ENCODE assay signal across 1 cellular context in the genomic region with DNA sequence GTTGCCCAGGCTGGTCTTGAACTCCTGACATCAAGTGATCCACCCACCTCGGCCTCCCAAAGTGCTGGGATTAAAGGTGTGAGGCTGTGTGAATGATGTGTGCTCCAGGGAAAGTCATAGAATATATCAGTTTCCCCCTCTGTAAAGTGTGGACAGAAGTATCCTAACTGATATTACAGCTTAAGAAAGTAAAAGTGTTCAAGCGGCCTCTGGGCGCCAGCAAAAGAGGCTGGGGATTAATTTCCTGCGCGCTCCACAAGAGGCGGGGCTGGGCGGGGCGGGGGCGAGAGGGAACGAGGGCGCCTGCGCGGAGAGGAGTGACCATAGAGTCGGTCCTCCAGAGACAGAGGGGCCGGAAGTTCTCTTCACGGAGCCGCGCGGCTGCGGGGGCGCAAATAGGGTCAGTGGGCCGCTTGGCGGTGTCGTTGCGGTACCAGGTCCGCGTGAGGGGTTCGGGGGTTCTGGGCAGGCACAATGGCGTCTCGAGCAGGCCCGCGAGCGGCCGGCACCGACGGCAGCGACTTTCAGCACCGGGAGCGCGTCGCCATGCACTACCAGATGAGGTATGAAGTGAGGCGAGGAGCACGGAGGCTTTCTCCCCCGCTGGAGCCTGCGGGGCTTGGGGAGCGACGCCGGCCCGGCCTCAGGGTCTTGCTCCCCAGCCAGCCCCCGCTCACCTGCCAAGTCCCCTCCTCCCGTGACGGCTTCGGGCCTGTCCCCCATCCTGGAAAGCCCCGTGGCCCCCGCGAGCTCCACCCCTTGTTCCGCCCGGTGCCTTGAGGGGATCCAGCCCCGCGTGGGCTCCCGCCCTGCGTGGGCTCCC.
TF ChIP-seq lines count a peak whose summit lies in the region.

A gene (plus strand): TSS at position 362 of the 823 bp plus-strand sequence. CDS start 113 bp downstream, at position 475.

TF ChIP-seq in K562, 482 proteins besides CTCF, POLR2A, EP300 and RAD21 (continued from another document and continues in another):
- TF ChIP-seq, protein P1, sequence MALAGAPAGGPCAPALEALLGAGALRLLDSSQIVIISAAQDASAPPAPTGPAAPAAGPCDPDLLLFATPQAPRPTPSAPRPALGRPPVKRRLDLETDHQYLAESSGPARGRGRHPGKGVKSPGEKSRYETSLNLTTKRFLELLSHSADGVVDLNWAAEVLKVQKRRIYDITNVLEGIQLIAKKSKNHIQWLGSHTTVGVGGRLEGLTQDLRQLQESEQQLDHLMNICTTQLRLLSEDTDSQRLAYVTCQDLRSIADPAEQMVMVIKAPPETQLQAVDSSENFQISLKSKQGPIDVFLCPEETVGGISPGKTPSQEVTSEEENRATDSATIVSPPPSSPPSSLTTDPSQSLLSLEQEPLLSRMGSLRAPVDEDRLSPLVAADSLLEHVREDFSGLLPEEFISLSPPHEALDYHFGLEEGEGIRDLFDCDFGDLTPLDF (CRISPR knock-in tag; IDR thresholded peaks at IDR 0.05) = peak; percentile 88
- TF ChIP-seq ZNF282 (CRISPR knock-in tag; IDR thresholded peaks at IDR 0.05) = no peak
- no peak for TF ChIP-seq ZNF121 (CRISPR knock-in tag; conservative IDR thresholded peaks at IDR 0.05)
- TF ChIP-seq EP400 (IDR thresholded peaks at IDR 0.05) = peak; percentile 98
- no peak; the same call in 1 of the 2 replicates for TF ChIP-seq NR2C1 (IDR thresholded peaks at IDR 0.05)
- TF ChIP-seq NR2C1 (tag; IDR thresholded peaks at IDR 0.05) = peak; percentile 70
- TF ChIP-seq, protein P2, sequence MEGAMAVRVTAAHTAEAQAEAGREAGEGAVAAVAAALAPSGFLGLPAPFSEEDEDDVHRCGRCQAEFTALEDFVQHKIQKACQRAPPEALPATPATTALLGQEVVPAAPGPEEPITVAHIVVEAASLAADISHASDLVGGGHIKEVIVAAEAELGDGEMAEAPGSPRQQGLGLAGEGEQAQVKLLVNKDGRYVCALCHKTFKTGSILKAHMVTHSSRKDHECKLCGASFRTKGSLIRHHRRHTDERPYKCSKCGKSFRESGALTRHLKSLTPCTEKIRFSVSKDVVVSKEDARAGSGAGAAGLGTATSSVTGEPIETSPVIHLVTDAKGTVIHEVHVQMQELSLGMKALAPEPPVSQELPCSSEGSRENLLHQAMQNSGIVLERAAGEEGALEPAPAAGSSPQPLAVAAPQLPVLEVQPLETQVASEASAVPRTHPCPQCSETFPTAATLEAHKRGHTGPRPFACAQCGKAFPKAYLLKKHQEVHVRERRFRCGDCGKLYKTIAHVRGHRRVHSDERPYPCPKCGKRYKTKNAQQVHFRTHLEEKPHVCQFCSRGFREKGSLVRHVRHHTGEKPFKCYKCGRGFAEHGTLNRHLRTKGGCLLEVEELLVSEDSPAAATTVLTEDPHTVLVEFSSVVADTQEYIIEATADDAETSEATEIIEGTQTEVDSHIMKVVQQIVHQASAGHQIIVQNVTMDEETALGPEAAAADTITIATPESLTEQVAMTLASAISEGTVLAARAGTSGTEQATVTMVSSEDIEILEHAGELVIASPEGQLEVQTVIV (CRISPR knock-in tag; IDR thresholded peaks at IDR 0.05; ENCODE audit: borderline replicate concordance) = no peak
- TF ChIP-seq ZKSCAN3 (CRISPR knock-in tag; IDR thresholded peaks at IDR 0.05) = no peak
- TF ChIP-seq BCOR (IDR thresholded peaks at IDR 0.05) = peak; percentile 82
- TF ChIP-seq RBM14 (IDR thresholded peaks at IDR 0.05; ENCODE audit: borderline replicate concordance, insufficient read depth, low read depth, low read length) = 0 out of 2 replicates have a peak, but pooled peaks have one; percentile 75
- no peak for TF ChIP-seq PTBP1 (IDR thresholded peaks at IDR 0.05; ENCODE audit: low read depth, low read length)
- TF ChIP-seq RB1 (IDR thresholded peaks at IDR 0.05; ENCODE audit: low read depth) = peak; percentile 88; the same call in 1 of the 2 replicates
- no peak for TF ChIP-seq ESRRB (CRISPR knock-in tag; IDR thresholded peaks at IDR 0.05; ENCODE audit: borderline replicate concordance)
- TF ChIP-seq ZNF212 (CRISPR knock-in tag; IDR thresholded peaks at IDR 0.05) = peak; percentile 73; the same call in 1 of the 2 replicates
- TF ChIP-seq PRPF4 (IDR thresholded peaks at IDR 0.05; ENCODE audit: insufficient read depth, low read depth, low read length, poor library complexity, severe bottlenecking) = peak; percentile 72
- TF ChIP-seq, protein P3, sequence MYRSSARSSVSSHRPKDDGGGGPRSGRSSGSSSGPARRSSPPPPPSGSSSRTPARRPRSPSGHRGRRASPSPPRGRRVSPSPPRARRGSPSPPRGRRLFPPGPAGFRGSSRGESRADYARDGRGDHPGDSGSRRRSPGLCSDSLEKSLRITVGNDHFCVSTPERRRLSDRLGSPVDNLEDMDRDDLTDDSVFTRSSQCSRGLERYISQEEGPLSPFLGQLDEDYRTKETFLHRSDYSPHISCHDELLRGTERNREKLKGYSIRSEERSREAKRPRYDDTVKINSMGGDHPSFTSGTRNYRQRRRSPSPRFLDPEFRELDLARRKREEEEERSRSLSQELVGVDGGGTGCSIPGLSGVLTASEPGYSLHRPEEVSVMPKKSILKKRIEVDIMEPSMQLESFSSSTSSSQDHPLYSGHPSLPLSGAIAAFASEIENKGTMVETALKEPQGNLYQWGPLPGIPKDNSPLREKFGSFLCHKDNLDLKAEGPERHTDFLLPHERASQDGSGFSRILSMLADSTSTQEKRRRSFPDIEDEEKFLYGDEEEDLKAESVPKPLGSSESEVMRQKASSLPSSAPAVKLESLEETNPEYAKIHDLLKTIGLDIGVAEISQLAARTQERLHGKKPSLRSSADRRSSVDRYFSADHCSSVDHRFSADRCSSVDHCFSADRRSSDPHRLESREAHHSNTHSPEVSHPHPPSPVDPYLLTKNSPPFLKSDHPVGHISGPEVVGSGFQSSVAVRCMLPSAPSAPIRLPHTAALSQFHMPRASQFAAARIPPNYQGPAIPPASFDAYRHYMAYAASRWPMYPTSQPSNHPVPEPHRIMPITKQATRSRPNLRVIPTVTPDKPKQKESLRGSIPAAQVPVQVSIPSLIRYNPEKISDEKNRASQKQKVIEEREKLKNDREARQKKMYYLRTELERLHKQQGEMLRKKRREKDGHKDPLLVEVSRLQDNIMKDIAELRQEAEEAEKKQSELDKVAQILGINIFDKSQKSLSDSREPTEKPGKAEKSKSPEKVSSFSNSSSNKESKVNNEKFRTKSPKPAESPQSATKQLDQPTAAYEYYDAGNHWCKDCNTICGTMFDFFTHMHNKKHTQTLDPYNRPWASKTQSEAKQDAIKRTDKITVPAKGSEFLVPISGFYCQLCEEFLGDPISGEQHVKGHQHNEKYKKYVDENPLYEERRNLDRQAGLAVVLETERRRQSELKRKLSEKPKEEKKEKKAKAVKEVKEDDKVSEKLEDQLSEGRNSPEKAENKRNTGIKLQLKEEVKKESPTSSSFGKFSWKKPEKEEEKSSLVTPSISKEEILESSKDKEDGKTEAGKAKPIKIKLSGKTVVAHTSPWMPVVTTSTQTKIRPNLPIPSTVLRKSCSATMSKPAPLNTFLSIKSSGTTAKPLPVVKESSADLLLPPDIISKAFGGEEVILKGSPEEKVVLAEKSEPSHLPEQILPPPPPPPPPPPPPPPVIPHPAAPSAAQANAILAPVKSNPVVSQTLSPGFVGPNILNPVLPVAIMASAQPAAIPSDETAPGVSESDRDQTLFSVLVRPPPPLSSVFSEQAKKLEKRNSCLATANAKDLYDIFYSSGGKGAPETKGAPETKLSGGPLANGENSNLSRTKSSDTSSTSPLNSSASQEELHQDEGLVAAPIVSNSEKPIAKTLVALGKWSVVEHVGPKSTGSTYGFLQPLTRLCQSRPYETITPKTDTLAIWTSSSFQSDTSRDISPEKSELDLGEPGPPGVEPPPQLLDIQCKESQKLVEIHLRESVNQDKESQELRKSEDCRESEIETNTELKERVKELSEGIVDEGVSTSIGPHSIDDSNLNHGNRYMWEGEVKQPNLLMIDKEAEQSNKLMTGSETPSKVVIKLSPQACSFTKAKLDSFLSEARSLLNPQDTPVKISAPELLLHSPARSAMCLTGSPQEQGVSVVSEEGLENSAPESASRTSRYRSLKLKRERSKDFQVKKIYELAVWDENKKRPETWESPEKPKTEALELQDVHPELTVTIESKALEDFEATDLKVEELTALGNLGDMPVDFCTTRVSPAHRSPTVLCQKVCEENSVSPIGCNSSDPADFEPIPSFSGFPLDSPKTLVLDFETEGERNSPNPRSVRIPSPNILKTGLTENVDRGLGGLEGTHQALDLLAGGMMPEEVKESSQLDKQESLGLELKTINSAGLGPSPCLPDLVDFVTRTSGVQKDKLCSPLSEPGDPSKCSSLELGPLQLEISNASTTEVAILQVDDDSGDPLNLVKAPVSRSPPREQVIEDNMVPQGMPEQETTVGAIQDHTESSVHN (IDR thresholded peaks at IDR 0.05; ENCODE audit: borderline replicate concordance in 1 of 2, low read depth in 1 of 2) = no peak
- TF ChIP-seq DIDO1 (tag; IDR thresholded peaks at IDR 0.05; ENCODE audit: low read depth) = peak; percentile 86
- TF ChIP-seq NCOR1 (IDR thresholded peaks at IDR 0.05) = peak; percentile 25; the same call in 1 of the 2 replicates
- peak; percentile 96 for TF ChIP-seq TAF1 (IDR thresholded peaks at IDR 0.05; ENCODE audit: control insufficient read depth, extremely low read depth, insufficient read depth, low read length, severe bottlenecking)
- no peak for TF ChIP-seq KLF10 (CRISPR knock-in tag; IDR thresholded peaks at IDR 0.05)
- TF ChIP-seq, protein P4, sequence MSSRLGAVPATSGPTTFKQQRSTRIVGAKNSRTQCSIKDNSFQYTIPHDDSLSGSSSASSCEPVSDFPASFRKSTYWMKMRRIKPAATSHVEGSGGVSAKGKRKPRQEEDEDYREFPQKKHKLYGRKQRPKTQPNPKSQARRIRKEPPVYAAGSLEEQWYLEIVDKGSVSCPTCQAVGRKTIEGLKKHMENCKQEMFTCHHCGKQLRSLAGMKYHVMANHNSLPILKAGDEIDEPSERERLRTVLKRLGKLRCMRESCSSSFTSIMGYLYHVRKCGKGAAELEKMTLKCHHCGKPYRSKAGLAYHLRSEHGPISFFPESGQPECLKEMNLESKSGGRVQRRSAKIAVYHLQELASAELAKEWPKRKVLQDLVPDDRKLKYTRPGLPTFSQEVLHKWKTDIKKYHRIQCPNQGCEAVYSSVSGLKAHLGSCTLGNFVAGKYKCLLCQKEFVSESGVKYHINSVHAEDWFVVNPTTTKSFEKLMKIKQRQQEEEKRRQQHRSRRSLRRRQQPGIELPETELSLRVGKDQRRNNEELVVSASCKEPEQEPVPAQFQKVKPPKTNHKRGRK (tag; IDR thresholded peaks at IDR 0.05) = no peak
- no peak; the same call in none of the 2 replicates for TF ChIP-seq HDAC2 (IDR thresholded peaks at IDR 0.05)
- no peak; the same call in 1 of the 2 replicates for TF ChIP-seq NFIC (IDR thresholded peaks at IDR 0.05)
- no peak for TF ChIP-seq ZNF184 (CRISPR knock-in tag; IDR thresholded peaks at IDR 0.05)
- TF ChIP-seq, protein P5, sequence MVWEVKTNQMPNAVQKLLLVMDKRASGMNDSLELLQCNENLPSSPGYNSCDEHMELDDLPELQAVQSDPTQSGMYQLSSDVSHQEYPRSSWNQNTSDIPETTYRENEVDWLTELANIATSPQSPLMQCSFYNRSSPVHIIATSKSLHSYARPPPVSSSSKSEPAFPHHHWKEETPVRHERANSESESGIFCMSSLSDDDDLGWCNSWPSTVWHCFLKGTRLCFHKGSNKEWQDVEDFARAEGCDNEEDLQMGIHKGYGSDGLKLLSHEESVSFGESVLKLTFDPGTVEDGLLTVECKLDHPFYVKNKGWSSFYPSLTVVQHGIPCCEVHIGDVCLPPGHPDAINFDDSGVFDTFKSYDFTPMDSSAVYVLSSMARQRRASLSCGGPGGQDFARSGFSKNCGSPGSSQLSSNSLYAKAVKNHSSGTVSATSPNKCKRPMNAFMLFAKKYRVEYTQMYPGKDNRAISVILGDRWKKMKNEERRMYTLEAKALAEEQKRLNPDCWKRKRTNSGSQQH (CRISPR knock-in tag; IDR thresholded peaks at IDR 0.05) = peak; percentile 85; the same call in 1 of the 2 replicates
- peak; percentile 77; the same call in 1 of the 2 replicates for TF ChIP-seq NR2C2 (CRISPR knock-in tag; IDR thresholded peaks at IDR 0.05)
- TF ChIP-seq NR2C2 (tag; IDR thresholded peaks at IDR 0.05) = peak; percentile 82
- peak; percentile 91 for TF ChIP-seq SNIP1 (IDR thresholded peaks at IDR 0.05; ENCODE audit: low read depth)
- TF ChIP-seq, protein P6, sequence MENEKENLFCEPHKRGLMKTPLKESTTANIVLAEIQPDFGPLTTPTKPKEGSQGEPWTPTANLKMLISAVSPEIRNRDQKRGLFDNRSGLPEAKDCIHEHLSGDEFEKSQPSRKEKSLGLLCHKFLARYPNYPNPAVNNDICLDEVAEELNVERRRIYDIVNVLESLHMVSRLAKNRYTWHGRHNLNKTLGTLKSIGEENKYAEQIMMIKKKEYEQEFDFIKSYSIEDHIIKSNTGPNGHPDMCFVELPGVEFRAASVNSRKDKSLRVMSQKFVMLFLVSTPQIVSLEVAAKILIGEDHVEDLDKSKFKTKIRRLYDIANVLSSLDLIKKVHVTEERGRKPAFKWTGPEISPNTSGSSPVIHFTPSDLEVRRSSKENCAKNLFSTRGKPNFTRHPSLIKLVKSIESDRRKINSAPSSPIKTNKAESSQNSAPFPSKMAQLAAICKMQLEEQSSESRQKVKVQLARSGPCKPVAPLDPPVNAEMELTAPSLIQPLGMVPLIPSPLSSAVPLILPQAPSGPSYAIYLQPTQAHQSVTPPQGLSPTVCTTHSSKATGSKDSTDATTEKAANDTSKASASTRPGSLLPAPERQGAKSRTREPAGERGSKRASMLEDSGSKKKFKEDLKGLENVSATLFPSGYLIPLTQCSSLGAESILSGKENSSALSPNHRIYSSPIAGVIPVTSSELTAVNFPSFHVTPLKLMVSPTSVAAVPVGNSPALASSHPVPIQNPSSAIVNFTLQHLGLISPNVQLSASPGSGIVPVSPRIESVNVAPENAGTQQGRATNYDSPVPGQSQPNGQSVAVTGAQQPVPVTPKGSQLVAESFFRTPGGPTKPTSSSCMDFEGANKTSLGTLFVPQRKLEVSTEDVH (IDR thresholded peaks at IDR 0.05; ENCODE audit: low read depth, partially characterized antibody) = peak; percentile 53
- peak; percentile 83; the same call in 1 of the 2 replicates for TF ChIP-seq SRSF3 (IDR thresholded peaks at IDR 0.05; ENCODE audit: insufficient read depth, low read length)
- TF ChIP-seq, protein P7, sequence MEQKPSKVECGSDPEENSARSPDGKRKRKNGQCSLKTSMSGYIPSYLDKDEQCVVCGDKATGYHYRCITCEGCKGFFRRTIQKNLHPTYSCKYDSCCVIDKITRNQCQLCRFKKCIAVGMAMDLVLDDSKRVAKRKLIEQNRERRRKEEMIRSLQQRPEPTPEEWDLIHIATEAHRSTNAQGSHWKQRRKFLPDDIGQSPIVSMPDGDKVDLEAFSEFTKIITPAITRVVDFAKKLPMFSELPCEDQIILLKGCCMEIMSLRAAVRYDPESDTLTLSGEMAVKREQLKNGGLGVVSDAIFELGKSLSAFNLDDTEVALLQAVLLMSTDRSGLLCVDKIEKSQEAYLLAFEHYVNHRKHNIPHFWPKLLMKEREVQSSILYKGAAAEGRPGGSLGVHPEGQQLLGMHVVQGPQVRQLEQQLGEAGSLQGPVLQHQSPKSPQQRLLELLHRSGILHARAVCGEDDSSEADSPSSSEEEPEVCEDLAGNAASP (IDR thresholded peaks at IDR 0.05) = no peak
- TF ChIP-seq ZNF57 (CRISPR knock-in tag; IDR thresholded peaks at IDR 0.05) = no peak
- TF ChIP-seq LCOR (CRISPR knock-in tag; IDR thresholded peaks at IDR 0.05) = peak; percentile 48; the same call in 1 of the 2 replicates
